ENCODE assay signal across 19 cellular contexts in the genomic region with DNA sequence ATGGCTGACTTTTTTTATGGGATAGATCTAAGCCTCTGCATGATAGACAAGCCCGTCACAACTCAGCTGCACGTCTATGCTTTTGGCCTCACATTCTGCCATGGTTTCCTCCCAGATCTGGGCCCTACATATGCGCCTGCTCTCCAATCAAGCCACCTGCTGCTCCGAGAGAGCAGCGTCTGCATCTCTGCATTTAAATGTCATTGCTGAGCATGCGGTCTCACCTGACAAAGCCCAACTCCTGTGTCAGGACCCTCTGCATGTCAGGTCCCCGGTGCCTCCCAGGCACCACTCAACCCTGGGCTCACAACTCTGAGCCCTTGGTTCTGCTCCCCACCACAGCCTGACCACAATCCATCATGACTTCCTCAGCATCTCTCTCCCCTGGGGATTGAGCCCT.
"Had no signal": no experiment of that assay in that cellular context is flagged by ENCODE, and none has a peak within 500 bp of the region (broad histone marks: within the 10 kb centered on the region; RNA-seq: fewer than 3 reads in every experiment).

No MANE protein-coding gene starts in this region.

- DNase-seq: effector memory CD4-positive, alpha-beta T cell; gastrocnemius medialis; left colon; left ventricle myocardium superior; mesenchymal stem cell; naive B cell; nucleus accumbens; ovary; sigmoid colon; stimulated activated CD4-positive, alpha-beta T cell treated with anti-CD3 and anti-CD28 coated beads, Interleukin-12 subunit alpha, Interleukin-12 subunit beta, amount 100 ng/mL, for 4 hours; stimulated activated naive CD4-positive, alpha-beta T cell treated with Interleukin-2 at 50 U/mL for 16 hours had no signal

- H3K4me1 Mint-ChIP-seq: naive B cell had no signal

- H3K9me3 ChIP-seq: esophagus muscularis mucosa, gastrocnemius medialis, ovary, right atrium auricular region, sigmoid colon had no signal

- H3K36me3 ChIP-seq: ovary had no signal

- ATAC-seq: gastrocnemius medialis, left colon, left ventricle myocardium superior had no signal

- H3K27me3 ChIP-seq: esophagus muscularis mucosa, gastrocnemius medialis, ovary, right atrium auricular region, sigmoid colon had no signal

- H3K27ac Mint-ChIP-seq: type B pancreatic cell had no signal

- H3K4me3 Mint-ChIP-seq: naive B cell, neural crest cell, type B pancreatic cell had no signal

- H3K4me3 ChIP-seq: esophagus muscularis mucosa, gastrocnemius medialis, lung, ovary, right atrium auricular region, sigmoid colon, skin epidermis had no signal

- H3K27ac ChIP-seq: epithelial cell of prostate, esophagus muscularis mucosa, gastrocnemius medialis, ovary, right atrium auricular region, sigmoid colon, skin epidermis had no signal

- FAIRE-seq: urothelium cell line had no signal

- H3K27me3 Mint-ChIP-seq: naive B cell, type B pancreatic cell had no signal

- H3K9me3 Mint-ChIP-seq: naive B cell, neural crest cell, type B pancreatic cell had no signal
